ENCODE assay signal across 15 cellular contexts in genomic region chr1:18446751-18447150, GRCh38. TPM values are rescaled to one million over a fixed set of nuclear protein-coding genes. Genes with fewer than 3 reads are reported as not detected.
DNase-seq lines count a peak whose midpoint lies in the region; ATAC-seq and TF ChIP-seq lines count a peak whose summit lies in the region.
"Had no signal": no experiment of that assay in that cellular context is flagged by ENCODE, and none has a peak within 500 bp of the region (broad histone marks: within the 10 kb centered on the region; RNA-seq: fewer than 3 reads in every experiment).

No MANE protein-coding gene starts in this region.

- H3K4me1 Mint-ChIP-seq in neural progenitor cell = peaks cover 57% of the 10 kb centered on the region
- H3K4me1 Mint-ChIP-seq: B cell had no signal

- intact Hi-C loops in upper lobe of right lung (cut with DNase I) = no loop called here

- no peaks in the 10 kb centered on the region for H3K36me3 ChIP-seq in WERI-Rb-1
- H3K36me3 ChIP-seq in neural progenitor cell = no peaks in the 10 kb centered on the region
- no peaks in the 10 kb centered on the region for H3K36me3 ChIP-seq in upper lobe of right lung
- H3K36me3 ChIP-seq: BLaER1 treated with 17β-estradiol and CSF1 and Interleukin-3, amounts not matched to agents 10 nM and 100 nM had no signal

- no peaks in the 10 kb centered on the region for H3K79me2 ChIP-seq in neural progenitor cell (ENCODE audit: low read depth)

- no peak for ATAC-seq in upper lobe of right lung
- ATAC-seq: CD8-positive, alpha-beta T cell; HCT116 had no signal

- TF ChIP-seq CTCF in WERI-Rb-1 (IDR thresholded peaks at IDR 0.05; ENCODE audit: low read depth, low read length) (no peak), neural progenitor cell (IDR thresholded peaks at IDR 0.05) (no peak), upper lobe of right lung (IDR thresholded peaks at IDR 0.05) (no peak)

- peaks cover 17% of the 10 kb centered on the region for H3F3A ChIP-seq in neural progenitor cell (ENCODE audit: low read depth)

- H3K27me3 Mint-ChIP-seq in neural progenitor cell (ENCODE audit: insufficient read depth, low read depth) = peaks cover 24% of the 10 kb centered on the region

- no peaks in the 10 kb centered on the region for H3K36me3 Mint-ChIP-seq in neural progenitor cell
- H3K36me3 Mint-ChIP-seq: CD8-positive, alpha-beta T cell had no signal

- H3K27me3 ChIP-seq in WERI-Rb-1 (ENCODE audit: insufficient read depth, low read depth, severe bottlenecking) = no peaks in the 10 kb centered on the region
- no peaks in the 10 kb centered on the region for H3K27me3 ChIP-seq in neural progenitor cell
- H3K27me3 ChIP-seq in upper lobe of right lung = peaks cover 8% of the 10 kb centered on the region
- H3K27me3 ChIP-seq: BLaER1 treated with 17β-estradiol and CSF1 and Interleukin-3, amounts not matched to agents 10 nM and 100 nM had no signal

- no peak overlapping the region for H2AFZ ChIP-seq in neural progenitor cell (replicated peaks)

- H3K9ac ChIP-seq in neural progenitor cell = no peak overlapping the region
- H3K9ac ChIP-seq: BLaER1 treated with 17β-estradiol and CSF1 and Interleukin-3, amounts not matched to agents 10 nM and 100 nM had no signal

- no peaks in the 10 kb centered on the region for H3K9me3 ChIP-seq in WERI-Rb-1 (ENCODE audit: severe bottlenecking)
- H3K9me3 ChIP-seq in neural progenitor cell (ENCODE audit: low read depth) = no peaks in the 10 kb centered on the region
- no peaks in the 10 kb centered on the region for H3K9me3 ChIP-seq in upper lobe of right lung

- peaks cover 3% of the 10 kb centered on the region for H3K9me3 Mint-ChIP-seq in neural progenitor cell

- peak overlapping the region; percentile 62; the same call in 1 of the 2 replicates for H3K27ac ChIP-seq in WERI-Rb-1
- H3K27ac ChIP-seq in neural progenitor cell = peak overlapping the region; percentile 53
- H3K27ac ChIP-seq in upper lobe of right lung = no peak overlapping the region
- H3K27ac ChIP-seq: BLaER1 treated with 17β-estradiol and CSF1 and Interleukin-3, amounts not matched to agents 10 nM and 100 nM; HL-60 had no signal

- H3K4me2 ChIP-seq in neural progenitor cell = peak overlapping the region; percentile 59
- H3K4me2 ChIP-seq: BLaER1 treated with 17β-estradiol and CSF1 and Interleukin-3, amounts not matched to agents 10 nM and 100 nM had no signal

- peak overlapping the region; percentile 74 for H3K27ac Mint-ChIP-seq in neural progenitor cell
- H3K27ac Mint-ChIP-seq: B cell; CD8-positive, alpha-beta T cell; HFFc6 had no signal

- peak; percentile 45 for DNase-seq in activated effector memory CD4-positive, alpha-beta T cell treated with anti-CD3 and anti-CD28 coated beads, Interleukin-2, amount 50 U/mL, for 16 hours
- DNase-seq in activated effector memory CD4-positive, alpha-beta T cell treated with Interleukin-2 at 50 U/mL for 16 hours = no peak
- DNase-seq in WERI-Rb-1 (peak; percentile 24), neural progenitor cell (ENCODE audit: low spot score) (peak; percentile 60), upper lobe of right lung (no peak), NCI-H82 (lab: John Stamatoyannopoulos, UW) (no peak)
- DNase-seq: Calu3; CD8-positive, alpha-beta T cell; DMS79 treated with DMSO at 0.1 percent for 48 hours; GF-D8; HFFc6 had no signal

- H3K4me1 ChIP-seq in neural progenitor cell (peaks cover 41% of the 10 kb centered on the region), upper lobe of right lung (no peaks in the 10 kb centered on the region)
- H3K4me1 ChIP-seq: BLaER1 treated with 17β-estradiol and CSF1 and Interleukin-3, amounts not matched to agents 10 nM and 100 nM had no signal

- peak overlapping the region; percentile 33 for H3K4me3 Mint-ChIP-seq in neural progenitor cell
- H3K4me3 Mint-ChIP-seq: B cell; CD8-positive, alpha-beta T cell; HFFc6 had no signal

- H3K4me3 ChIP-seq in WERI-Rb-1 (ENCODE audit: low read depth, low read length) (no peak overlapping the region), neural progenitor cell (no peak overlapping the region), upper lobe of right lung (no peak overlapping the region)
- H3K4me3 ChIP-seq: BLaER1 treated with 17β-estradiol and CSF1 and Interleukin-3, amounts not matched to agents 10 nM and 100 nM had no signal

- H4K20me1 ChIP-seq in neural progenitor cell (ENCODE audit: low read depth) = no peaks in the 10 kb centered on the region
- H4K20me1 ChIP-seq: BLaER1 treated with 17β-estradiol and CSF1 and Interleukin-3, amounts not matched to agents 10 nM and 100 nM had no signal

RNA-seq across cellular contexts. Expression of gene KLHDC7A, which starts 34.0 kb away (rescaled TPM):
- total RNA-seq in neural progenitor cell (ENCODE audit: low replicate concordance) = 0.53 TPM in 1 of 2 replicates, not detected in the other
- 1.3 TPM for total RNA-seq in upper lobe of right lung
- total RNA-seq: B cell; CD8-positive, alpha-beta T cell; HFFc6 had no signal

Comparison
In these comparisons a context has a peak if more than half of its experiments do, and no peak if none do; other contexts are left out.
1. DNase-seq: peak in activated effector memory CD4-positive, alpha-beta T cell treated with anti-CD3 and anti-CD28 coated beads, Interleukin-2, amount 50 U/mL, for 16 hours (single experiment), WERI-Rb-1 (single experiment) and neural progenitor cell (single experiment); none in activated effector memory CD4-positive, alpha-beta T cell treated with Interleukin-2 at 50 U/mL for 16 hours (single experiment), upper lobe of right lung (single experiment) and NCI-H82 (single experiment).